ENCODE assay signal across 19 cellular contexts in the genomic region with DNA sequence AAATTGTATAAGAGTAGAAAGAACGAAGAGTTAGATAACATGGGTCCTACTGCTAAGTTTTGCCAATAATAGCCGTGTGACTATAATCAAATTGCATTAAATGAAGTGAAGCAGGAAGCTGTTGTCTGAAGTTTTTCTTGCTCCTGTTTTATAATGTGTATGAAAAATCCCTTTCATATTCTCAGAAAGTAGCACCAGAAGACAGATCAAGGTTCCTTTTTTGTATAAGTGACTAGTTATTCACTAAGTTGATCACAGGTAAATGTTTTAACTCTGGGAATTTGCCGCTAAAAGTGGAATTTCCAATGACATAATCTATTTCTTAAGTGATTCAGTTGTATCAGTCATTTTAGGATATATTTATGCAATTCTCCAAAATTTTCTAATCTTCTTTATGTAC.
"Had no signal": no experiment of that assay in that cellular context is flagged by ENCODE, and none has a peak within 500 bp of the region (broad histone marks: within the 10 kb centered on the region; RNA-seq: fewer than 3 reads in every experiment).

No MANE protein-coding gene starts in this region.

- H3K27ac Mint-ChIP-seq: endodermal cell, memory B cell, nephron progenitor cell, type B pancreatic cell had no signal

- H3K9me3 ChIP-seq: gastroesophageal sphincter, pancreas, psoas muscle, right atrium auricular region, vagina had no signal

- H3K4me1 ChIP-seq: gastroesophageal sphincter, pancreas, psoas muscle, right atrium auricular region, vagina had no signal

- ATAC-seq: gastroesophageal sphincter, pancreas, psoas muscle, SK-N-SH treated with all-trans-retinoic acid at 6 μM for 48 hours had no signal

- H3K27me3 ChIP-seq: gastroesophageal sphincter, pancreas, right atrium auricular region, vagina had no signal

- H3K9me3 Mint-ChIP-seq: endodermal cell, memory B cell, nephron progenitor cell, type B pancreatic cell had no signal

- H3K27ac ChIP-seq: coronary artery, epithelial cell of prostate, gastroesophageal sphincter, pancreas, psoas muscle, right atrium auricular region, vagina had no signal

- DNase-seq: activated CD4-positive, alpha-beta T cell treated with anti-CD3 and anti-CD28 coated beads, Interleukin-2, amount 50 U/mL, for 4 hours; cerebellar nuclear complex; endodermal cell; head of caudate nucleus; hypothalamus; nephron progenitor cell; pancreas; psoas muscle; stimulated activated CD4-positive, alpha-beta T cell treated with anti-CD3 and anti-CD28 coated beads, Interleukin-12 subunit alpha, Interleukin-12 subunit beta, amount 100 ng/mL, for 4 hours; stimulated activated CD4-positive, alpha-beta T cell treated with anti-CD3 and anti-CD28 coated beads, Interleukin-4, amount 100 ng/mL, for 4 hours; T-helper 9 cell had no signal

- H3K36me3 ChIP-seq: gastroesophageal sphincter, pancreas, right atrium auricular region, vagina had no signal

- H3K4me3 Mint-ChIP-seq: endodermal cell, memory B cell, nephron progenitor cell, type B pancreatic cell had no signal

- H3K4me1 Mint-ChIP-seq: endodermal cell, memory B cell, nephron progenitor cell had no signal

- H3K27me3 Mint-ChIP-seq: type B pancreatic cell had no signal

- H3K36me3 Mint-ChIP-seq: memory B cell, type B pancreatic cell had no signal

- H3K4me3 ChIP-seq: coronary artery, gastroesophageal sphincter, pancreas, psoas muscle, right atrium auricular region, vagina had no signal
